Comparison of ENCODE assay signal across 22 cellular contexts in genomic region chr11:116874251-116874650, GRCh38. TPM values are rescaled to one million over a fixed set of nuclear protein-coding genes. Genes with fewer than 3 reads are reported as not detected.
A peak's percentile ranks its signal among the peaks of the same experiment; 100 is the strongest.
DNase-seq lines count a peak whose midpoint lies in the region; ATAC-seq, FAIRE-seq and TF ChIP-seq lines count a peak whose summit lies in the region.
"Had no signal": no experiment of that assay in that cellular context is flagged by ENCODE, and none has a peak within 500 bp of the region (broad histone marks: within the 10 kb centered on the region; RNA-seq: fewer than 3 reads in every experiment).

No MANE protein-coding gene starts in this region.

- H4K20me1 ChIP-seq in IMR-90 (ENCODE audit: insufficient read depth, low read length) (no peaks in the 10 kb centered on the region), keratinocyte (ENCODE audit: control insufficient read depth, extremely low read depth, insufficient read depth, low read length) (no peaks in the 10 kb centered on the region)

- H2AK9ac ChIP-seq in IMR-90 (replicated peaks; ENCODE audit: low read depth, low read length, poor library complexity), result no peak overlapping the region

- H4K5ac ChIP-seq in IMR-90 (ENCODE audit: low read depth, low read length), result no peak overlapping the region

- H3K9ac ChIP-seq in IMR-90 (ENCODE audit: low read depth, low read length) (no peak overlapping the region), keratinocyte (ENCODE audit: control insufficient read depth, extremely low read depth, insufficient read depth, low read length) (no peak overlapping the region)

- no peak overlapping the region for H2BK20ac ChIP-seq in IMR-90 (ENCODE audit: low read depth, low read length)

- H3K14ac ChIP-seq in IMR-90 (replicated peaks; ENCODE audit: low read depth, low read length), result no peak overlapping the region

- no peak for TF ChIP-seq RAD21 in IMR-90 (IDR thresholded peaks at IDR 0.05; ENCODE audit: low read length)

- no peaks in the 10 kb centered on the region for H3K79me2 ChIP-seq in keratinocyte (ENCODE audit: control insufficient read depth, insufficient read depth, low read length)

- peak; percentile 36 for FAIRE-seq in keratinocyte (lab: Jason Lieb, UNC)

- H2BK15ac ChIP-seq in IMR-90 (ENCODE audit: low read depth, low read length), result no peak overlapping the region

- no peaks in the 10 kb centered on the region for H3K27me3 ChIP-seq in IMR-90 (ENCODE audit: control insufficient read depth, insufficient read depth, low read length)
- H3K27me3 ChIP-seq in keratinocyte (ENCODE audit: control insufficient read depth, extremely low read depth, insufficient read depth, low read length), result no peaks in the 10 kb centered on the region
- H3K27me3 ChIP-seq in SJCRH30, result no peaks in the 10 kb centered on the region
- H3K27me3 ChIP-seq: foreskin keratinocyte, tibial artery had no signal

- TF ChIP-seq CTCF in IMR-90 (conservative IDR thresholded peaks at IDR 0.05; ENCODE audit: low read depth, low read length) (no peak), keratinocyte (optimal IDR thresholded peaks at IDR 0.05 in 1 of 3, IDR thresholded peaks at IDR 0.05 in 1 of 3, conservative IDR thresholded peaks at IDR 0.05 in 1 of 3; ENCODE audit: extremely low read depth in 1 of 3, insufficient read depth in 2 of 3, low read length in 3 of 3) (no peak)

- dilution Hi-C loops in IMR-90 (cut with HindIII; ENCODE audit: low sequenced_read_pairs, unreplicated experiment) (no loop called here), keratinocyte (cut with MboI; ENCODE audit: extremely low pct_ligation_motif_present, low sequenced_read_pairs) (no loop called here)

- no peak overlapping the region for H4K91ac ChIP-seq in IMR-90 (ENCODE audit: insufficient read depth, low read depth, low read length)

- no peak overlapping the region for H3K18ac ChIP-seq in IMR-90 (ENCODE audit: low read depth, low read length)

- TF ChIP-seq POLR2A in IMR-90 (IDR thresholded peaks at IDR 0.05; ENCODE audit: low read depth, low read length), result no peak

- POLR2A ChIA-PET in IMR-90 (lab: Charles Lee; ENCODE audit: unreplicated experiment), result no interaction called here

- H4K8ac ChIP-seq in IMR-90 (ENCODE audit: low read depth in 2 of 2, low read length in 2 of 2), result no peak overlapping the region

- peaks cover 14 to 16% of the 10 kb centered on the region in 2 donors for H3K4me1 Mint-ChIP-seq in effector memory CD8-positive, alpha-beta T cell (ENCODE audit: low read depth in 2 of 2)
- peaks cover 30% of the 10 kb centered on the region for H3K4me1 Mint-ChIP-seq in activated T-helper 1 cell treated with anti-CD3 and anti-CD28 coated beads, Interleukin-12 subunit alpha, Interleukin-12 subunit beta, Interleukin-2, Interleukin-4 antibody, amounts not matched to agents 30 ng/mL and 10 ng/mL and 1 ng/mL, durations not matched to agents 14 hours and 24 hours and 36 hours (ENCODE audit: low read depth)

- H3K9me3 ChIP-seq in IMR-90 (ENCODE audit: control insufficient read depth, insufficient read depth, low read length), result no peaks in the 10 kb centered on the region
- no peaks in the 10 kb centered on the region for H3K9me3 ChIP-seq in keratinocyte (ENCODE audit: control insufficient read depth, low read depth, low read length)
- H3K9me3 ChIP-seq in SJCRH30 (replicated peaks), result no peaks in the 10 kb centered on the region
- H3K9me3 ChIP-seq: tibial artery had no signal

- H2BK5ac ChIP-seq in IMR-90 (ENCODE audit: low read depth, low read length, poor library complexity, severe bottlenecking), result no peak overlapping the region

- in situ Hi-C loops in IMR-90 (cut with MboI; ENCODE audit: low sequenced_read_pairs), result loop anchor here (10.0 kb wide), 1 partner anchor 351 kb away; no protein-coding TSS in a partner anchor

- intact Hi-C loops in IMR-90 (cut with micrococcal nuclease), result loop anchor here (5.0 kb wide), 1 partner anchor 82 kb away; the partner anchor contains the start of gene APOA5
- intact Hi-C loops in activated T-helper 1 cell treated with anti-CD3 and anti-CD28 coated beads, Interleukin-12 subunit alpha, Interleukin-12 subunit beta, Interleukin-2, Interleukin-4 antibody, amounts not matched to agents 30 ng/mL and 10 ng/mL and 1 ng/mL, durations not matched to agents 14 hours and 24 hours and 36 hours (cut with micrococcal nuclease), result no loop called here

- peaks cover 54% of the 10 kb centered on the region for H3K36me3 Mint-ChIP-seq in effector memory CD8-positive, alpha-beta T cell (ENCODE audit: insufficient read depth)
- peaks cover 45% of the 10 kb centered on the region for H3K36me3 Mint-ChIP-seq in activated T-helper 1 cell treated with anti-CD3 and anti-CD28 coated beads, Interleukin-12 subunit alpha, Interleukin-12 subunit beta, Interleukin-2, Interleukin-4 antibody, amounts not matched to agents 30 ng/mL and 10 ng/mL and 1 ng/mL, durations not matched to agents 14 hours and 24 hours and 36 hours (ENCODE audit: low read depth)

- H3K9me1 ChIP-seq in IMR-90 (ENCODE audit: insufficient read depth, low read length), result peaks cover 19% of the 10 kb centered on the region
- peaks cover 2% of the 10 kb centered on the region for H3K9me1 ChIP-seq in keratinocyte (ENCODE audit: control insufficient read depth, extremely low read depth, insufficient read depth, low read length)

- 100% methylated on average over 1 of the region's 2 CpGs; no CpG with 5 or more reads in 1 of the 2 experiments for WGBS in IMR-90 (ENCODE audit: extremely low coverage in 2 of 2, insufficient read length in 1 of 2), 2 experiments

- H3K27ac Mint-ChIP-seq in effector memory CD8-positive, alpha-beta T cell, result peak overlapping the region; percentile 12 to 68
- no peak overlapping the region for H3K27ac Mint-ChIP-seq in activated T-helper 1 cell treated with anti-CD3 and anti-CD28 coated beads, Interleukin-12 subunit alpha, Interleukin-12 subunit beta, Interleukin-2, Interleukin-4 antibody, amounts not matched to agents 30 ng/mL and 10 ng/mL and 1 ng/mL, durations not matched to agents 14 hours and 24 hours and 36 hours
- H3K27ac Mint-ChIP-seq: activated naive CD4-positive, alpha-beta T cell treated with anti-CD3 and anti-CD28 coated beads for 36 hours; stimulated activated naive B cell treated with anti-CD40 and anti-IgM and Interleukin-4, amounts not matched to agents 10 μg/mL and 1 μg/mL and 100 μg/mL, for 72 hours; T-cell had no signal

- CTCF ChIA-PET in IMR-90 (lab: Yijun Ruan, JAX), result interaction anchor here (2.3 kb wide), 1 partner anchor 232 kb away, joined by 7 read pairs; no protein-coding TSS in a partner anchor

- DNase-seq in AG08395 (ENCODE audit: low spot score) (peak; percentile 39), IMR-90 (peak; percentile 43), keratinocyte (ENCODE audit: low read depth, low spot score) (peak; percentile 19), OCI-M1 (lab: John Stamatoyannopoulos, UW) (no peak), SJCRH30 (no peak)
- no peak for DNase-seq in effector memory CD8-positive, alpha-beta T cell
- no peak for DNase-seq in activated T-helper 1 cell treated with anti-CD3 and anti-CD28 coated beads, Interleukin-12 subunit alpha, Interleukin-12 subunit beta, Interleukin-2, Interleukin-4 antibody, amounts not matched to agents 30 ng/mL and 10 ng/mL and 1 ng/mL, durations not matched to agents 14 hours and 24 hours and 36 hours (ENCODE audit: low spot score)
- DNase-seq: activated CD4-positive, alpha-beta T cell treated with anti-CD3 and anti-CD28 coated beads, Interleukin-2, amount 50 U/mL, for 1 hour; activated naive CD4-positive, alpha-beta T cell treated with anti-CD3 and anti-CD28 coated beads for 36 hours; aorta; CD4-positive, alpha-beta memory T cell; NCI-H1694; NCI-H345; stimulated activated naive B cell treated with anti-CD40 and anti-IgM and Interleukin-4, amounts not matched to agents 10 μg/mL and 1 μg/mL and 100 μg/mL, for 72 hours; T-cell; tibial artery had no signal

- no peaks in the 10 kb centered on the region for H3K9me3 Mint-ChIP-seq in effector memory CD8-positive, alpha-beta T cell
- H3K9me3 Mint-ChIP-seq in activated T-helper 1 cell treated with anti-CD3 and anti-CD28 coated beads, Interleukin-12 subunit alpha, Interleukin-12 subunit beta, Interleukin-2, Interleukin-4 antibody, amounts not matched to agents 30 ng/mL and 10 ng/mL and 1 ng/mL, durations not matched to agents 14 hours and 24 hours and 36 hours, result no peaks in the 10 kb centered on the region
- H3K9me3 Mint-ChIP-seq: activated naive CD4-positive, alpha-beta T cell treated with anti-CD3 and anti-CD28 coated beads for 36 hours; stimulated activated naive B cell treated with anti-CD40 and anti-IgM and Interleukin-4, amounts not matched to agents 10 μg/mL and 1 μg/mL and 100 μg/mL, for 72 hours; T-cell had no signal

- H3K27ac ChIP-seq in IMR-90 (ENCODE audit: insufficient read depth, low read length) (no peak overlapping the region), keratinocyte (ENCODE audit: control insufficient read depth, insufficient read depth, low read length) (peak overlapping the region; percentile 13), SJCRH30 (no peak overlapping the region)
- H3K27ac ChIP-seq: foreskin keratinocyte, HL-60, RWPE1, tibial artery had no signal

- no peak overlapping the region for H2AK5ac ChIP-seq in IMR-90 (ENCODE audit: low read depth, low read length)

- H3K4me2 ChIP-seq in IMR-90 (ENCODE audit: low read depth, low read length) (no peak overlapping the region), keratinocyte (ENCODE audit: control insufficient read depth, extremely low read depth, insufficient read depth, low read depth, low read length) (no peak overlapping the region)

- no peaks in the 10 kb centered on the region for H3K27me3 Mint-ChIP-seq in effector memory CD8-positive, alpha-beta T cell
- no peaks in the 10 kb centered on the region for H3K27me3 Mint-ChIP-seq in activated T-helper 1 cell treated with anti-CD3 and anti-CD28 coated beads, Interleukin-12 subunit alpha, Interleukin-12 subunit beta, Interleukin-2, Interleukin-4 antibody, amounts not matched to agents 30 ng/mL and 10 ng/mL and 1 ng/mL, durations not matched to agents 14 hours and 24 hours and 36 hours (ENCODE audit: insufficient read depth)
- H3K27me3 Mint-ChIP-seq: CD4-positive, alpha-beta memory T cell; stimulated activated naive B cell treated with anti-CD40 and anti-IgM and Interleukin-4, amounts not matched to agents 10 μg/mL and 1 μg/mL and 100 μg/mL, for 72 hours; T-cell had no signal

- H3K36me3 ChIP-seq in IMR-90 (ENCODE audit: control insufficient read depth, insufficient read depth, low read length) (peaks cover 30% of the 10 kb centered on the region), keratinocyte (ENCODE audit: control insufficient read depth in 2 of 2, extremely low read depth in 1 of 2, insufficient read depth in 2 of 2, low read length in 2 of 2) (peaks cover 10 to 33% of the 10 kb centered on the region in 2 experiments), SJCRH30 (0 out of 2 replicates have a peak, but pooled peaks cover 2% of the 10 kb centered on the region)

- no peak overlapping the region for H3K23ac ChIP-seq in IMR-90 (ENCODE audit: low read depth, low read length)

- no peak overlapping the region for H3K56ac ChIP-seq in IMR-90 (ENCODE audit: extremely low read depth, insufficient read depth, low read length)

- H3K4me1 ChIP-seq in IMR-90 (ENCODE audit: control insufficient read depth, insufficient read depth, low read length), result peaks cover 2% of the 10 kb centered on the region; the same call in 1 of the 2 replicates
- peaks cover 39% of the 10 kb centered on the region for H3K4me1 ChIP-seq in keratinocyte (ENCODE audit: control insufficient read depth, extremely low read depth, insufficient read depth, low read length)
- no peaks in the 10 kb centered on the region for H3K4me1 ChIP-seq in SJCRH30
- H3K4me1 ChIP-seq: tibial artery had no signal

- BruUV-seq in IMR-90 (replicated peaks; lab: Mats Ljungman, UMichigan), result no TSS peak

- peak overlapping the region; percentile 12; the same call in 1 of the 2 replicates for H3K4ac ChIP-seq in IMR-90 (ENCODE audit: low read depth, low read length)

- H3K4me3 ChIP-seq in IMR-90 (ENCODE audit: insufficient read depth, low read depth, low read length), result no peak overlapping the region
- no peak overlapping the region for H3K4me3 ChIP-seq in keratinocyte (ENCODE audit: control insufficient read depth in 2 of 3, extremely low read depth in 1 of 3, insufficient read depth in 2 of 3, low read depth in 1 of 3, low read length in 3 of 3)
- H3K4me3 ChIP-seq in SJCRH30, result no peak overlapping the region
- H3K4me3 ChIP-seq: tibial artery had no signal

- no peak overlapping the region for H3K4me3 Mint-ChIP-seq in effector memory CD8-positive, alpha-beta T cell
- H3K4me3 Mint-ChIP-seq in activated T-helper 1 cell treated with anti-CD3 and anti-CD28 coated beads, Interleukin-12 subunit alpha, Interleukin-12 subunit beta, Interleukin-2, Interleukin-4 antibody, amounts not matched to agents 30 ng/mL and 10 ng/mL and 1 ng/mL, durations not matched to agents 14 hours and 24 hours and 36 hours, result no peak overlapping the region
- H3K4me3 Mint-ChIP-seq: activated naive CD4-positive, alpha-beta T cell treated with anti-CD3 and anti-CD28 coated beads for 36 hours; CD4-positive, alpha-beta memory T cell; stimulated activated naive B cell treated with anti-CD40 and anti-IgM and Interleukin-4, amounts not matched to agents 10 μg/mL and 1 μg/mL and 100 μg/mL, for 72 hours; T-cell had no signal

- peaks cover 3 to 13% of the 10 kb centered on the region in 2 experiments; a peak in 3 of 4 replicates for H3K79me1 ChIP-seq in IMR-90 (ENCODE audit: low read depth in 1 of 2, low read length in 2 of 2)

- H2BK120ac ChIP-seq in IMR-90 (ENCODE audit: low read depth, low read length), result no peak overlapping the region

- H2AFZ ChIP-seq in IMR-90 (replicated peaks; ENCODE audit: low read length, poor library complexity) (no peak overlapping the region), keratinocyte (ENCODE audit: control insufficient read depth, low read length) (no peak overlapping the region)

- ATAC-seq in IMR-90 (ENCODE audit: low read depth) (peak; percentile 66), HG03442 (IDR thresholded peaks at IDR 0.05; ENCODE audit: unreplicated experiment) (no peak)
- ATAC-seq in effector memory CD8-positive, alpha-beta T cell (replicated peaks), result no peak
- ATAC-seq: sciatic nerve; stimulated activated naive B cell treated with anti-CD40 and anti-IgM and Interleukin-4, amounts not matched to agents 10 μg/mL and 1 μg/mL and 100 μg/mL, for 72 hours; T-cell had no signal

RNA-seq across cellular contexts. Expression of gene APOA1, which starts 36.8 kb away (rescaled TPM):
- total RNA-seq in IMR-90 (2012; rRNA removed), result 0.18 and 0.56 TPM in 2 replicates
- polyA plus RNA-seq in IMR-90 (2012; rRNA removed) (0.89 and 0.98 TPM in 2 replicates), keratinocyte (0.10 TPM in 1 of 3 replicates, not detected in the others)
- polyA plus RNA-seq in IMR-90 (2012; cell fraction: cytosol; rRNA removed), result 0.57 and 1.9 TPM in 2 replicates
- polyA plus RNA-seq in IMR-90 (2012; cell fraction: nucleus; rRNA removed; ENCODE audit: low replicate concordance), result 0.24 and 0.37 TPM in 2 replicates
- polyA plus RNA-seq in keratinocyte (2011; ENCODE audit: low read depth), result 0.56 TPM
- not detected in 2 replicates for polyA plus RNA-seq in keratinocyte (2011; cell fraction: cytosol; rRNA removed)
- polyA plus RNA-seq in keratinocyte (2011; cell fraction: nucleus; rRNA removed), result 0.28 TPM in 1 of 2 replicates, not detected in the other
- polyA plus RNA-seq in keratinocyte (2012; ENCODE audit: low replicate concordance), result 0.25 TPM in 1 of 2 replicates, not detected in the other
- polyA minus RNA-seq in keratinocyte, result 0.20 TPM in 1 of 3 replicates, not detected in the others
- not detected for polyA minus RNA-seq in keratinocyte (2011; cell fraction: cytosol; rRNA and poly(A)+ RNA removed)
- polyA minus RNA-seq in keratinocyte (2011; cell fraction: nucleus; rRNA and poly(A)+ RNA removed), result 0.53 TPM in 1 of 2 replicates, not detected in the other
- total RNA-seq in SJCRH30 (2014; rRNA removed; shearing (Covaris generic)), result not detected in 2 replicates
- 0.22 TPM in 1 of 2 replicates, not detected in the other for total RNA-seq in activated T-helper 1 cell treated with anti-CD3 and anti-CD28 coated beads, Interleukin-12 subunit alpha, Interleukin-12 subunit beta, Interleukin-2, Interleukin-4 antibody, amounts not matched to agents 30 ng/mL and 10 ng/mL and 1 ng/mL, durations not matched to agents 14 hours and 24 hours and 36 hours
- total RNA-seq: activated naive CD4-positive, alpha-beta T cell treated with anti-CD3 and anti-CD28 coated beads for 36 hours; aorta; foreskin keratinocyte; osteocyte had no signal
- polyA plus RNA-seq: foreskin keratinocyte had no signal

RNA-seq across cellular contexts. Expression of gene APOC3, which starts 44.5 kb away (rescaled TPM):
- total RNA-seq in IMR-90 (2012; rRNA removed), result not detected in 2 replicates
- polyA plus RNA-seq in IMR-90 (2012; rRNA removed), result not detected in 2 replicates
- not detected in 2 replicates for polyA plus RNA-seq in IMR-90 (2012; cell fraction: cytosol; rRNA removed)
- not detected in 2 replicates for polyA plus RNA-seq in IMR-90 (2012; cell fraction: nucleus; rRNA removed; ENCODE audit: low replicate concordance)
- polyA plus RNA-seq in keratinocyte, result not detected in 3 replicates
- polyA plus RNA-seq in keratinocyte (2011; ENCODE audit: low read depth), result not detected
- polyA plus RNA-seq in keratinocyte (2011; cell fraction: cytosol; rRNA removed), result not detected in 2 replicates
- not detected in 2 replicates for polyA plus RNA-seq in keratinocyte (2011; cell fraction: nucleus; rRNA removed)
- polyA plus RNA-seq in keratinocyte (2012; ENCODE audit: low replicate concordance), result not detected in 2 replicates
- not detected in 3 replicates for polyA minus RNA-seq in keratinocyte
- polyA minus RNA-seq in keratinocyte (2011; cell fraction: cytosol; rRNA and poly(A)+ RNA removed), result not detected
- not detected in 2 replicates for polyA minus RNA-seq in keratinocyte (2011; cell fraction: nucleus; rRNA and poly(A)+ RNA removed)
- not detected in 2 replicates for total RNA-seq in SJCRH30 (2014; rRNA removed; shearing (Covaris generic))
- not detected in 2 replicates for total RNA-seq in activated T-helper 1 cell treated with anti-CD3 and anti-CD28 coated beads, Interleukin-12 subunit alpha, Interleukin-12 subunit beta, Interleukin-2, Interleukin-4 antibody, amounts not matched to agents 30 ng/mL and 10 ng/mL and 1 ng/mL, durations not matched to agents 14 hours and 24 hours and 36 hours
- total RNA-seq: activated naive CD4-positive, alpha-beta T cell treated with anti-CD3 and anti-CD28 coated beads for 36 hours; aorta; CD4-positive, alpha-beta memory T cell; foreskin keratinocyte; osteocyte; sciatic nerve had no signal
- polyA plus RNA-seq: CD4-positive, alpha-beta memory T cell; foreskin keratinocyte had no signal

RNA-seq across cellular contexts. Expression of gene APOA4, which starts 51.1 kb away (rescaled TPM):
- not detected in 2 replicates for total RNA-seq in IMR-90 (2012; rRNA removed)
- polyA plus RNA-seq in IMR-90 (2012; rRNA removed) (not detected in 2 replicates), keratinocyte (not detected in 3 replicates)
- polyA plus RNA-seq in IMR-90 (2012; cell fraction: cytosol; rRNA removed), result not detected in 2 replicates
- polyA plus RNA-seq in IMR-90 (2012; cell fraction: nucleus; rRNA removed; ENCODE audit: low replicate concordance), result not detected in 2 replicates
- not detected for polyA plus RNA-seq in keratinocyte (2011; ENCODE audit: low read depth)
- not detected in 2 replicates for polyA plus RNA-seq in keratinocyte (2011; cell fraction: cytosol; rRNA removed)
- polyA plus RNA-seq in keratinocyte (2011; cell fraction: nucleus; rRNA removed), result not detected in 2 replicates
- not detected in 2 replicates for polyA plus RNA-seq in keratinocyte (2012; ENCODE audit: low replicate concordance)
- polyA minus RNA-seq in keratinocyte, result not detected in 3 replicates
- polyA minus RNA-seq in keratinocyte (2011; cell fraction: cytosol; rRNA and poly(A)+ RNA removed), result not detected
- polyA minus RNA-seq in keratinocyte (2011; cell fraction: nucleus; rRNA and poly(A)+ RNA removed), result not detected in 2 replicates
- total RNA-seq in SJCRH30 (2014; rRNA removed; shearing (Covaris generic)), result not detected in 2 replicates
- not detected in 2 replicates for total RNA-seq in activated T-helper 1 cell treated with anti-CD3 and anti-CD28 coated beads, Interleukin-12 subunit alpha, Interleukin-12 subunit beta, Interleukin-2, Interleukin-4 antibody, amounts not matched to agents 30 ng/mL and 10 ng/mL and 1 ng/mL, durations not matched to agents 14 hours and 24 hours and 36 hours
- total RNA-seq: activated naive CD4-positive, alpha-beta T cell treated with anti-CD3 and anti-CD28 coated beads for 36 hours; aorta; CD4-positive, alpha-beta memory T cell; foreskin keratinocyte; osteocyte; sciatic nerve; T-cell had no signal
- polyA plus RNA-seq: CD4-positive, alpha-beta memory T cell; foreskin keratinocyte had no signal

Comparison
In these comparisons a context has a peak if more than half of its experiments do, and no peak if none do; other contexts are left out.
1. DNase-seq: peak in AG08395 (single experiment), IMR-90 (single experiment) and keratinocyte (single experiment); none in effector memory CD8-positive, alpha-beta T cell (0 of 3), OCI-M1 (single experiment), SJCRH30 (0 of 2) and activated T-helper 1 cell treated with anti-CD3 and anti-CD28 coated beads, Interleukin-12 subunit alpha, Interleukin-12 subunit beta, Interleukin-2, Interleukin-4 antibody, amounts not matched to agents 30 ng/mL and 10 ng/mL and 1 ng/mL, durations not matched to agents 14 hours and 24 hours and 36 hours (single experiment).